ENCODE assay signal across 35 cellular contexts in genomic region chr2:45203400-45203799, GRCh38.
"Had no signal": no experiment of that assay in that cellular context is flagged by ENCODE, and none has a peak within 500 bp of the region (broad histone marks: within the 10 kb centered on the region; RNA-seq: fewer than 3 reads in every experiment).

No MANE protein-coding gene starts in this region.

- H3K27ac ChIP-seq: adrenal gland, ascending aorta, body of pancreas, brain microvascular endothelial cell, breast epithelium, cardiac muscle cell had no signal

- H3K27me3 ChIP-seq: adrenal gland, ascending aorta, body of pancreas, brain microvascular endothelial cell, breast epithelium, cardiac muscle cell had no signal

- H3K36me3 ChIP-seq: adrenal gland, ascending aorta, brain microvascular endothelial cell, breast epithelium, cardiac muscle cell had no signal

- FAIRE-seq: astrocyte, bronchial epithelial cell had no signal

- H3K9me3 ChIP-seq: adrenal gland, body of pancreas, breast epithelium had no signal

- H3K4me1 ChIP-seq: adrenal gland, ascending aorta, body of pancreas, breast epithelium had no signal

- ATAC-seq: activated naive CD4-positive, alpha-beta T cell treated with anti-CD3 and anti-CD28 coated beads, Interleukin-2, amount 50 U/mL, for 72 hours; activated naive CD8-positive, alpha-beta T cell treated with anti-CD3 and anti-CD28 coated beads, Interleukin-2, amount 50 U/mL, for 24 hours; activated T-cell treated with anti-CD3 and anti-CD28 coated beads, Interleukin-2, amount 50 U/mL, for 4 hours; activated T-cell treated with anti-CD3 and anti-CD28 coated beads, Interleukin-2, amount 50 U/mL, for 72 hours; activated T-helper 17 cell treated with anti-CD3 and anti-CD28 coated beads, Interleukin-2, amount 50 U/mL, for 72 hours; body of pancreas had no signal

- H3K4me3 ChIP-seq: adrenal gland, ascending aorta, body of pancreas, breast epithelium, cardiac muscle cell had no signal

- DNase-seq: activated effector memory CD4-positive, alpha-beta T cell treated with anti-CD3 and anti-CD28 coated beads, Interleukin-2, amount 50 U/mL, for 16 hours; activated effector memory CD4-positive, alpha-beta T cell treated with Interleukin-2 at 50 U/mL for 16 hours; activated gamma-delta T cell; activated gamma-delta T cell treated with Interleukin-2 at 50 U/mL for 16 hours; activated naive CD4-positive, alpha-beta T cell; activated naive CD4-positive, alpha-beta T cell treated with anti-CD3 and anti-CD28 coated beads for 36 hours; activated naive CD4-positive, alpha-beta T cell treated with anti-CD3 and anti-CD28 coated beads, Interleukin-2, amount 10 ng/mL, durations not matched to agents 7 days and 5 days; activated naive CD4-positive, alpha-beta T cell treated with anti-CD3 and anti-CD28 coated beads, Interleukin-2, amount 50 U/mL, for 16 hours; activated naive CD4-positive, alpha-beta T cell treated with Interleukin-2 at 50 U/mL for 16 hours; activated naive CD8-positive, alpha-beta T cell treated with anti-CD3 and anti-CD28 coated beads for 36 hours; activated naive CD8-positive, alpha-beta T cell treated with anti-CD3 and anti-CD28 coated beads, Interleukin-2, amount 10 ng/mL, durations not matched to agents 7 days and 5 days; activated naive CD8-positive, alpha-beta T cell treated with anti-CD3 and anti-CD28 coated beads, Interleukin-2, amount 50 U/mL, for 24 hours; activated T-cell treated with anti-CD3 and anti-CD28 coated beads for 4 hours; activated T-cell treated with anti-CD3 and anti-CD28 coated beads, Interleukin-2, amount 50 U/mL, for 1 hour; activated T-cell treated with anti-CD3 and anti-CD28 coated beads, Interleukin-2, amount 50 U/mL, for 24 hours; activated T-cell treated with anti-CD3 and anti-CD28 coated beads, Interleukin-2, amount 50 U/mL, for 4 hours; activated T-cell treated with anti-CD3 and anti-CD28 coated beads, Interleukin-2, amount 50 U/mL, for 48 hours; activated T-cell treated with anti-CD3 and anti-CD28 coated beads, Interleukin-2, amount 50 U/mL, for 72 hours; adrenal gland; amniotic stem cell; amygdala; anterior cingulate cortex; aorta; body of pancreas; brain microvascular endothelial cell; caudate nucleus; central memory CD4-positive, alpha-beta T cell; cerebellar nuclear complex had no signal
